In genomic region chr6:108395297-108395696, GRCh38 we compare ENCODE assay signal across 21 cellular contexts.
"Had no signal": no experiment of that assay in that cellular context is flagged by ENCODE, and none has a peak within 500 bp of the region (broad histone marks: within the 10 kb centered on the region; RNA-seq: fewer than 3 reads in every experiment).

No MANE protein-coding gene starts in this region.

- H3K27ac ChIP-seq: dorsolateral prefrontal cortex, epithelial cell of prostate, gastroesophageal sphincter, heart left ventricle, hepatocyte, ovary, right lobe of liver, suprapubic skin, transverse colon, upper lobe of right lung, uterus had no signal

- H3K9me3 ChIP-seq: gastroesophageal sphincter, heart left ventricle, ovary, right lobe of liver, suprapubic skin, transverse colon, upper lobe of right lung, uterus had no signal

- FAIRE-seq: islet of Langerhans, small intestine had no signal

- H3K4me1 ChIP-seq: gastroesophageal sphincter, heart left ventricle, right lobe of liver, suprapubic skin, transverse colon, upper lobe of right lung, uterus had no signal

- H3K4me3 ChIP-seq: dorsolateral prefrontal cortex, gastroesophageal sphincter, heart left ventricle, hepatocyte, ovary, right lobe of liver, suprapubic skin, transverse colon, upper lobe of right lung, uterus had no signal

- H3K4me2 ChIP-seq: hepatocyte had no signal

- H3K27me3 ChIP-seq: dorsolateral prefrontal cortex, gastroesophageal sphincter, heart left ventricle, hepatocyte, ovary, right lobe of liver, suprapubic skin, transverse colon, upper lobe of right lung, uterus had no signal

- H3K36me3 ChIP-seq: gastroesophageal sphincter, heart left ventricle, ovary, right lobe of liver, suprapubic skin, transverse colon, upper lobe of right lung, uterus had no signal

- DNase-seq: dorsolateral prefrontal cortex; effector CD4-positive, alpha-beta T cell; foreskin fibroblast; heart left ventricle; naive thymus-derived CD8-positive, alpha-beta T cell; occipital lobe; ovary; right lobe of liver; small intestine; stimulated activated CD4-positive, alpha-beta T cell treated with anti-CD3 and anti-CD28 coated beads, Interleukin-15, amount 100 ng/mL, for 24 hours; stimulated activated CD4-positive, alpha-beta T cell treated with anti-CD3 and anti-CD28 coated beads, Interleukin-2, amount 100 ng/mL, for 48 hours; stimulated activated naive CD4-positive, alpha-beta T cell; stimulated activated naive CD8-positive, alpha-beta T cell treated with anti-CD3 and anti-CD28 coated beads, Interleukin-15, amount 100 ng/mL, for 72 hours; transverse colon; upper lobe of right lung; uterus had no signal

- H2AFZ ChIP-seq: hepatocyte had no signal
